8 cellular contexts compared by ENCODE assay signal in the genomic region with DNA sequence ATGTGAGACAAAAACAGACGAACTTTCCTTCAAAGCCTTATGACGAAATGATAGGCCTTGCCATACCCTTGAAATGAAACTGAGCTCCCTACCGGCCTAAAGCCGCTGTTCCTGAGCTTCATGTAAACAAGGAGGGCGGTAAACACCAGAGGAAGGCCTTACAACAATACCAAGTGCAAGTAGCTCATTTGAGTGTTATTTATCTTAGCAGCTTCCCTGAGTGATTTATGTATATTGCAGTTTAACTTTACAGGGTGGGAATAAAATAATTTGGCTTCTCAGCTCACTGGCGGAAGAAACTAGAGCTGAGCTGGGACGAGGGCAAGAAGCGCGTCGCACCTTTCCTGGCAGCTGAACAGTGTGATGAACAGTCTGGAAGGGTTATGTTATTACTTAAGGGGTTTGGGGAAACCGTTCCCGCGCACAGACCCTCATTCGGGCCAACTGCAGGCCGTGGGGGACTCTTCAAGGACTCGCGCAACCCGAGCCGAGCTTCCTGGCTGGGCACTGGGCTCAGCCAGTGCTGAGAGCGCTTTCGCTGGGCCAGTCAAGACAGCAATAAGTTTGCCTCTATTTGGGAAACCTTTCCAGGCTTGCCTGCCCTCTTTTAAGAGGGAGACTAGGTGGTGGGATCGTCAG.
DNase-seq lines count a peak whose midpoint lies in the region; ATAC-seq and TF ChIP-seq lines count a peak whose summit lies in the region.

No MANE protein-coding gene starts in this region.

- no peak overlapping the region for H3K27ac ChIP-seq in brain microvascular endothelial cell
- H3K27ac ChIP-seq in vagina, result peak overlapping the region; percentile 98

- peaks cover 41% of the 10 kb centered on the region for H3K4me1 ChIP-seq in vagina

- peaks cover 18% of the 10 kb centered on the region for H3K36me3 Mint-ChIP-seq in activated CD4-positive, alpha-beta T cell treated with anti-CD3 and anti-CD28 coated beads, Interleukin-2, amount 10 ng/mL, durations not matched to agents 24 days and 14 days (ENCODE audit: low read depth)

- no peak for TF ChIP-seq POLR2A in vagina (IDR thresholded peaks at IDR 0.05)

- TF ChIP-seq CTCF in brain microvascular endothelial cell (IDR thresholded peaks at IDR 0.05; ENCODE audit: low read depth, low read length, missing control alignments) (no peak), vagina (IDR thresholded peaks at IDR 0.05) (no peak)

- peaks cover 6% of the 10 kb centered on the region for H3K9me3 Mint-ChIP-seq in activated CD4-positive, alpha-beta T cell treated with anti-CD3 and anti-CD28 coated beads, Interleukin-2, amount 10 ng/mL, durations not matched to agents 24 days and 14 days

- H3K27me3 ChIP-seq in brain microvascular endothelial cell (replicated peaks) (no peaks in the 10 kb centered on the region), vagina (peaks cover 7% of the 10 kb centered on the region)

- DNase-seq in activated CD4-positive, alpha-beta T cell treated with anti-CD3 and anti-CD28 coated beads, Interleukin-2, amount 10 ng/mL, durations not matched to agents 24 days and 14 days, result no peak
- no peak for DNase-seq in activated CD4-positive, alpha-beta T cell treated with anti-CD3 and anti-CD28 coated beads, Interleukin-2, amount 50 U/mL, for 48 hours
- peak; percentile 63 for DNase-seq in NCI-H2227 (lab: John Stamatoyannopoulos, UW; ENCODE audit: unreplicated experiment)
- DNase-seq in brain microvascular endothelial cell, result no peak
- DNase-seq in medulla oblongata (ENCODE audit: extremely low spot score), result peak; percentile 33
- DNase-seq in vagina (ENCODE audit: extremely low spot score in 2 of 2), result no peak

- H3K36me3 ChIP-seq in brain microvascular endothelial cell (replicated peaks) (no peaks in the 10 kb centered on the region), vagina (no peaks in the 10 kb centered on the region)

- peaks cover 59% of the 10 kb centered on the region for H3K4me1 Mint-ChIP-seq in activated CD4-positive, alpha-beta T cell treated with anti-CD3 and anti-CD28 coated beads, Interleukin-2, amount 10 ng/mL, durations not matched to agents 24 days and 14 days

- no peaks in the 10 kb centered on the region for H3K9me3 ChIP-seq in vagina

- intact Hi-C loops in activated CD4-positive, alpha-beta T cell treated with anti-CD3 and anti-CD28 coated beads, Interleukin-2, amount 10 ng/mL, durations not matched to agents 24 days and 14 days (cut with micrococcal nuclease), result loop anchor here (5.0 to 10.0 kb wide), 4 partner anchors 301 to 1622 kb away; partner anchors contain the start of gene KPNA3
- intact Hi-C loops in vagina (cut with DNase I), result no loop called here

- peaks cover 19% of the 10 kb centered on the region for H3K27me3 Mint-ChIP-seq in activated CD4-positive, alpha-beta T cell treated with anti-CD3 and anti-CD28 coated beads, Interleukin-2, amount 10 ng/mL, durations not matched to agents 24 days and 14 days

- peak overlapping the region; percentile 84 for H3K4me3 Mint-ChIP-seq in activated CD4-positive, alpha-beta T cell treated with anti-CD3 and anti-CD28 coated beads, Interleukin-2, amount 10 ng/mL, durations not matched to agents 24 days and 14 days

- in situ Hi-C loops in brain microvascular endothelial cell (cut with HindIII; ENCODE audit: low pct_ligation_motif_present, low sequenced_read_pairs), result no loop called here

- peak overlapping the region; percentile 89 for H3K27ac Mint-ChIP-seq in activated CD4-positive, alpha-beta T cell treated with anti-CD3 and anti-CD28 coated beads, Interleukin-2, amount 10 ng/mL, durations not matched to agents 24 days and 14 days

- H3K4me3 ChIP-seq in brain microvascular endothelial cell (ENCODE audit: low read depth, low read length) (peak overlapping the region; percentile 86), vagina (peak overlapping the region; percentile 93 to 95)

- no peak for ATAC-seq in GM21576 (IDR thresholded peaks at IDR 0.05; ENCODE audit: unreplicated experiment)
- ATAC-seq in HG02798 (IDR thresholded peaks at IDR 0.05; ENCODE audit: poor library complexity, unreplicated experiment), result no peak

Comparison
In these comparisons a context has a peak if more than half of its experiments do, and no peak if none do; other contexts are left out.
1. DNase-seq: peak in NCI-H2227 (single experiment) and medulla oblongata (single experiment); none in activated CD4-positive, alpha-beta T cell treated with anti-CD3 and anti-CD28 coated beads, Interleukin-2, amount 10 ng/mL, durations not matched to agents 24 days and 14 days (single experiment), activated CD4-positive, alpha-beta T cell treated with anti-CD3 and anti-CD28 coated beads, Interleukin-2, amount 50 U/mL, for 48 hours (0 of 2), brain microvascular endothelial cell (single experiment) and vagina (0 of 2).